ENCODE assay signal across 11 cellular contexts in genomic region chr18:29430416-29430815, GRCh38.
"Had no signal": no experiment of that assay in that cellular context is flagged by ENCODE, and none has a peak within 500 bp of the region (broad histone marks: within the 10 kb centered on the region; RNA-seq: fewer than 3 reads in every experiment).

No MANE protein-coding gene starts in this region.

- H3K27ac ChIP-seq: dorsolateral prefrontal cortex, gastrocnemius medialis, left ventricle myocardium inferior, ovary, stomach, thoracic aorta had no signal

- DNase-seq: activated CD4-positive, alpha-beta memory T cell treated with anti-CD3 and anti-CD28 coated beads for 36 hours; activated gamma-delta T cell; activated T-cell treated with anti-CD3 and anti-CD28 coated beads, Interleukin-2, amount 50 U/mL, for 4 hours; anterior cingulate cortex; dorsolateral prefrontal cortex; gastrocnemius medialis; left ventricle myocardium inferior; ovary; stimulated activated CD4-positive, alpha-beta T cell treated with anti-CD3 and anti-CD28 coated beads, Interleukin-4, amount 100 ng/mL, for 4 hours; stomach had no signal

- ATAC-seq: activated T-cell treated with anti-CD3 and anti-CD28 coated beads, Interleukin-2, amount 50 U/mL, for 4 hours; gastrocnemius medialis had no signal

- H3K36me3 ChIP-seq: gastrocnemius medialis, left ventricle myocardium inferior, ovary, stomach, thoracic aorta had no signal

- H3K4me3 ChIP-seq: dorsolateral prefrontal cortex, gastrocnemius medialis, left ventricle myocardium inferior, ovary, stomach, thoracic aorta had no signal

- H3K9me3 ChIP-seq: gastrocnemius medialis, ovary had no signal

- H3K27me3 ChIP-seq: dorsolateral prefrontal cortex, gastrocnemius medialis, ovary, stomach had no signal

- H3K4me1 ChIP-seq: gastrocnemius medialis, left ventricle myocardium inferior, stomach had no signal
